ENCODE assay signal across 8 cellular contexts in genomic region chr7:20330797-20331230, GRCh38. TPM values are rescaled to one million over a fixed set of nuclear protein-coding genes. Genes with fewer than 3 reads are reported as not detected.
DNase-seq lines count a peak whose midpoint lies in the region; ATAC-seq and TF ChIP-seq lines count a peak whose summit lies in the region.

Gene ITGB8 (plus strand): TSS chr7:20330900. CDS start chr7:20331807, 907 bp downstream.

- TF ChIP-seq CTCF in esophagus muscularis mucosa (IDR thresholded peaks at IDR 0.05) (no peak), natural killer cell (IDR thresholded peaks at IDR 0.05) (no peak)

- H3K4me3 Mint-ChIP-seq in natural killer cell: peak within 1 kb of the TSS; percentile 72

- peaks cover 5 to 51% (median 44%) of the 10 kb centered on the region in 4 donors for H3K4me1 ChIP-seq in esophagus muscularis mucosa

- H3K27me3 ChIP-seq in esophagus muscularis mucosa: no peaks in the 10 kb centered on the region

- H3K9me3 ChIP-seq in esophagus muscularis mucosa: no peaks in the 10 kb centered on the region

- H3K27ac ChIP-seq in esophagus muscularis mucosa (replicated peaks in 1 of 4): peak within 1 kb of the TSS; percentile 89 to 95 (median 92)

- H3K36me3 ChIP-seq in esophagus muscularis mucosa: no peaks in the 10 kb centered on the region

- no peak for TF ChIP-seq POLR2A in esophagus muscularis mucosa (IDR thresholded peaks at IDR 0.05; ENCODE audit: low read depth)

- TF ChIP-seq EP300 in esophagus muscularis mucosa (IDR thresholded peaks at IDR 0.05): no peak

- no peaks in the 10 kb centered on the region for H3K9me3 Mint-ChIP-seq in natural killer cell

- DNase-seq in ELR (ENCODE audit: low read depth): peak; percentile 39
- peak; percentile 82 for DNase-seq in SW480 (ENCODE audit: low spot score)
- no peak for DNase-seq in esophagus muscularis mucosa (ENCODE audit: extremely low spot score)
- no peak for DNase-seq in natural killer cell
- no peak for DNase-seq in mesenteric fat pad (ENCODE audit: low spot score)
- DNase-seq in OCI-M1 (lab: John Stamatoyannopoulos, UW): no peak

- 0% methylated on average over 7 of the region's 42 CpGs for WGBS in esophagus muscularis mucosa

- no peak within 1 kb of the TSS for H3K27ac Mint-ChIP-seq in natural killer cell

- intact Hi-C loops in esophagus muscularis mucosa (cut with DNase I) (no loop called here), natural killer cell (cut with micrococcal nuclease) (no loop called here)

- no peaks in the 10 kb centered on the region for H3K36me3 Mint-ChIP-seq in natural killer cell

- ATAC-seq in GM19438 (IDR thresholded peaks at IDR 0.05; ENCODE audit: low read depth, unreplicated experiment) (peak; percentile 15), HG03439 (IDR thresholded peaks at IDR 0.05; ENCODE audit: unreplicated experiment) (peak; percentile 29), natural killer cell (peak in 2 of 3 donors; percentile 47 to 57)

- peak within 1 kb of the TSS; percentile 72 to 88 (median 77) for H3K4me3 ChIP-seq in esophagus muscularis mucosa

- H3K27me3 Mint-ChIP-seq in natural killer cell (ENCODE audit: low read depth in 2 of 2): peaks cover 25 to 35% of the 10 kb centered on the region in 2 donors

- peaks cover 4 to 15% of the 10 kb centered on the region in 2 donors for H3K4me1 Mint-ChIP-seq in natural killer cell

RNA-seq across cellular contexts. Expression of gene ITGB8, which starts in this region (rescaled TPM):
- total RNA-seq in esophagus muscularis mucosa (10 to 100 TPM; 19.5 to 30.4 (median 21.5) TPM), natural killer cell (10 to 100 TPM in 1 of 3 donors, under 1 TPM in 1, not detected in 1; 0.39 to 12.8 TPM), mesenteric fat pad (6.1 TPM)

Comparison
In these comparisons a context has a peak if more than half of its experiments do, and no peak if none do; other contexts are left out.
1. DNase-seq: peak in ELR (single experiment) and SW480 (single experiment); none in esophagus muscularis mucosa (single experiment), natural killer cell (single experiment), mesenteric fat pad (single experiment) and OCI-M1 (single experiment).
2. Peak in every context shown above with its lines, with median percentiles within 50 percentile points of each other: ATAC-seq.